In genomic region chr1:1470626-1471388, GRCh38 we compare ENCODE assay signal across 6 cellular contexts. TPM values are rescaled to one million over a fixed set of nuclear protein-coding genes. Genes with fewer than 3 reads are reported as not detected.
DNase-seq lines count a peak whose midpoint lies in the region; ATAC-seq and TF ChIP-seq lines count a peak whose summit lies in the region.

No MANE protein-coding gene starts in this region.

- H3K27ac Mint-ChIP-seq in CD8-positive, alpha-beta memory T cell = peak overlapping the region; percentile 67 to 98 (median 94)

- peaks cover 0 to 5% (median 0%) of the 10 kb centered on the region in 3 donors for H3K36me3 Mint-ChIP-seq in CD8-positive, alpha-beta memory T cell

- DNase-seq in CD8-positive, alpha-beta memory T cell = peak in 1 of 5 donors; percentile 12
- DNase-seq in SJSA1 (ENCODE audit: low read depth in 1 of 2, low spot score in 2 of 2) (no peak), heart right ventricle (no peak), thoracic aorta (ENCODE audit: low spot score) (no peak), DMS114 treated with DMSO at 0.1 percent for 48 hours (lab: John Stamatoyannopoulos, UW; ENCODE audit: unreplicated experiment) (no peak)

- ATAC-seq in heart right ventricle = no peak
- ATAC-seq in thoracic aorta (ENCODE audit: insufficient number of reproducible peaks, low FRiP score, low read depth) = no peak
- ATAC-seq in GM19463 (IDR thresholded peaks at IDR 0.05; ENCODE audit: unreplicated experiment) = no peak

- TF ChIP-seq CTCF in heart right ventricle (IDR thresholded peaks at IDR 0.05) (no peak), thoracic aorta (IDR thresholded peaks at IDR 0.05) (no peak)

- H3K4me3 Mint-ChIP-seq in CD8-positive, alpha-beta memory T cell = peak overlapping the region; percentile 84 to 97 (median 88)

- peaks cover 17 to 31% (median 19%) of the 10 kb centered on the region in 3 donors for H3K4me1 Mint-ChIP-seq in CD8-positive, alpha-beta memory T cell

- H3K9me3 ChIP-seq in CD8-positive, alpha-beta memory T cell (ENCODE audit: low read length) = no peaks in the 10 kb centered on the region
- no peaks in the 10 kb centered on the region for H3K9me3 ChIP-seq in SJSA1 (replicated peaks)
- no peaks in the 10 kb centered on the region for H3K9me3 ChIP-seq in heart right ventricle
- H3K9me3 ChIP-seq in thoracic aorta = no peaks in the 10 kb centered on the region

- H3K4me3 ChIP-seq in CD8-positive, alpha-beta memory T cell (ENCODE audit: low read length) = peak overlapping the region; percentile 63
- H3K4me3 ChIP-seq in SJSA1 = peak overlapping the region; percentile 56
- H3K4me3 ChIP-seq in heart right ventricle = peak overlapping the region; percentile 4 to 98 (median 81)
- peak overlapping the region; percentile 97 for H3K4me3 ChIP-seq in thoracic aorta

- H3K4me1 ChIP-seq in CD8-positive, alpha-beta memory T cell (ENCODE audit: insufficient read depth, low read length) = peaks cover 14% of the 10 kb centered on the region
- H3K4me1 ChIP-seq in SJSA1 (replicated peaks) (peaks cover 16% of the 10 kb centered on the region; the same call in 1 of the 2 replicates), heart right ventricle (peaks cover 0 to 28% (median 19%) of the 10 kb centered on the region in 9 donors), thoracic aorta (ENCODE audit: control insufficient read depth in 1 of 2, low read depth in 2 of 2) (peaks cover 11 to 13% of the 10 kb centered on the region in 2 donors)

- 17 to 21% methylated on average over 16 of the region's 16 CpGs for WGBS in heart right ventricle, 2 donors

- CTCF ChIA-PET in CD8-positive, alpha-beta memory T cell (lab: Charles Lee) = no interaction called here

- no peaks in the 10 kb centered on the region for H3K27me3 ChIP-seq in CD8-positive, alpha-beta memory T cell (ENCODE audit: insufficient read depth, low read length, poor library complexity, severe bottlenecking)
- H3K27me3 ChIP-seq in SJSA1 (replicated peaks) (no peaks in the 10 kb centered on the region), heart right ventricle (no peaks in the 10 kb centered on the region), thoracic aorta (replicated peaks; ENCODE audit: insufficient read depth) (no peaks in the 10 kb centered on the region)

- intact Hi-C loops in heart right ventricle (cut with DNase I) = no loop called here

- H3K27ac ChIP-seq in CD8-positive, alpha-beta memory T cell (ENCODE audit: low read depth, low read length) = peak overlapping the region; percentile 70
- H3K27ac ChIP-seq in SJSA1 (peak overlapping the region; percentile 19), heart right ventricle (peak overlapping the region in 9 of 10 donors; percentile 71 to 89 (median 84)), thoracic aorta (peak overlapping the region; percentile 63 to 64)

- POLR2A ChIA-PET in CD8-positive, alpha-beta memory T cell (lab: Charles Lee) = interaction anchor here (0.6 kb wide), 1 partner anchor 101 kb away, joined by 4 read pairs; no protein-coding TSS in a partner anchor

- no peaks in the 10 kb centered on the region for H3K27me3 Mint-ChIP-seq in CD8-positive, alpha-beta memory T cell

- no peaks in the 10 kb centered on the region for H3K9me3 Mint-ChIP-seq in CD8-positive, alpha-beta memory T cell

- H3K36me3 ChIP-seq in CD8-positive, alpha-beta memory T cell (ENCODE audit: insufficient read depth, low read length) = no peaks in the 10 kb centered on the region
- H3K36me3 ChIP-seq in SJSA1 (peaks cover 11% of the 10 kb centered on the region), heart right ventricle (peaks cover 0 to 4% (median 0%) of the 10 kb centered on the region in 9 donors), thoracic aorta (no peaks in the 10 kb centered on the region)

RNA-seq across cellular contexts. Expression of gene ATAD3B, which starts 0.8 kb away (rescaled TPM):
- total RNA-seq in CD8-positive, alpha-beta memory T cell = 10 to 100 TPM; 81.6 to 86.6 TPM
- 7.9 TPM for polyA plus RNA-seq in CD8-positive, alpha-beta memory T cell
- 24.0 and 33.8 TPM in 2 replicates for total RNA-seq in SJSA1 (2014; rRNA removed; shearing (Covaris generic))
- 1 to 10 TPM; 5.3 to 9.9 (median 6.6) TPM for total RNA-seq in heart right ventricle
- 10 to 100 TPM; 12.5 to 33.3 TPM for polyA plus RNA-seq in heart right ventricle
- 10 to 100 TPM; 15.4 to 30.9 TPM for total RNA-seq in thoracic aorta

RNA-seq across cellular contexts. Expression of gene ATAD3C, which starts 21.3 kb away (rescaled TPM):
- total RNA-seq in CD8-positive, alpha-beta memory T cell = 1 to 10 TPM in 1 of 2 experiments, under 1 TPM in 1; 0.53 to 1.9 TPM
- polyA plus RNA-seq in CD8-positive, alpha-beta memory T cell = 4.3 TPM
- total RNA-seq in SJSA1 (2014; rRNA removed; shearing (Covaris generic)) = not detected in 2 replicates
- total RNA-seq in heart right ventricle (1 to 10 TPM in 5 of 10 donors, under 1 TPM in 5; 0.11 to 2.2 (median 1.2) TPM), thoracic aorta (under 1 TPM in 1 of 2 donors, not detected in 1; 0.27 TPM)
- polyA plus RNA-seq in heart right ventricle = under 1 TPM; 0.49 to 0.66 TPM

RNA-seq across cellular contexts. Expression of gene VWA1, which starts 35.3 kb away (rescaled TPM):
- under 1 TPM in 1 of 2 experiments, not detected in 1; 0.31 TPM for total RNA-seq in CD8-positive, alpha-beta memory T cell
- polyA plus RNA-seq in CD8-positive, alpha-beta memory T cell = not detected
- 0.31 and 1.0 TPM in 2 replicates for total RNA-seq in SJSA1 (2014; rRNA removed; shearing (Covaris generic))
- 10 to 100 TPM; 10.8 to 52.8 (median 14.1) TPM for total RNA-seq in heart right ventricle
- polyA plus RNA-seq in heart right ventricle = 10 to 100 TPM; 13.9 to 27.5 TPM
- 10 to 100 TPM; 21.7 to 23.6 TPM for total RNA-seq in thoracic aorta

RNA-seq across cellular contexts. Expression of gene ATAD3A, which starts 41.2 kb away (rescaled TPM):
- total RNA-seq in CD8-positive, alpha-beta memory T cell = 10 to 100 TPM; 97.4 to 98.7 TPM
- polyA plus RNA-seq in CD8-positive, alpha-beta memory T cell = 16.0 TPM
- 32.7 and 51.6 TPM in 2 replicates for total RNA-seq in SJSA1 (2014; rRNA removed; shearing (Covaris generic))
- total RNA-seq in heart right ventricle = 10 to 100 TPM; 13.2 to 27.9 (median 15.6) TPM
- 10 to 100 TPM; 24.7 to 39.4 TPM for polyA plus RNA-seq in heart right ventricle
- 10 to 100 TPM; 16.7 to 17.6 TPM for total RNA-seq in thoracic aorta

RNA-seq across cellular contexts. Expression of gene ANKRD65, which starts 49.7 kb away (rescaled TPM):
- not detected for total RNA-seq in CD8-positive, alpha-beta memory T cell
- polyA plus RNA-seq in CD8-positive, alpha-beta memory T cell = not detected
- total RNA-seq in SJSA1 (2014; rRNA removed; shearing (Covaris generic)) = not detected in 2 replicates
- total RNA-seq in heart right ventricle = 1 to 10 TPM in 7 of 10 donors, under 1 TPM in 3; 0.37 to 2.5 (median 1.8) TPM
- 1 to 10 TPM; 1.2 to 3.1 TPM for polyA plus RNA-seq in heart right ventricle
- under 1 TPM in 1 of 2 donors, not detected in 1; 0.68 TPM for total RNA-seq in thoracic aorta

Comparison
In these comparisons a context has a peak if more than half of its experiments do, and no peak if none do; other contexts are left out.
1. H3K27ac ChIP-seq: peak in every context shown above with its lines; median percentile 84 in heart right ventricle; 70 in CD8-positive, alpha-beta memory T cell; 64 in thoracic aorta; 19 in SJSA1.